Comparison of ENCODE assay signal across 18 cellular contexts in the genomic region with DNA sequence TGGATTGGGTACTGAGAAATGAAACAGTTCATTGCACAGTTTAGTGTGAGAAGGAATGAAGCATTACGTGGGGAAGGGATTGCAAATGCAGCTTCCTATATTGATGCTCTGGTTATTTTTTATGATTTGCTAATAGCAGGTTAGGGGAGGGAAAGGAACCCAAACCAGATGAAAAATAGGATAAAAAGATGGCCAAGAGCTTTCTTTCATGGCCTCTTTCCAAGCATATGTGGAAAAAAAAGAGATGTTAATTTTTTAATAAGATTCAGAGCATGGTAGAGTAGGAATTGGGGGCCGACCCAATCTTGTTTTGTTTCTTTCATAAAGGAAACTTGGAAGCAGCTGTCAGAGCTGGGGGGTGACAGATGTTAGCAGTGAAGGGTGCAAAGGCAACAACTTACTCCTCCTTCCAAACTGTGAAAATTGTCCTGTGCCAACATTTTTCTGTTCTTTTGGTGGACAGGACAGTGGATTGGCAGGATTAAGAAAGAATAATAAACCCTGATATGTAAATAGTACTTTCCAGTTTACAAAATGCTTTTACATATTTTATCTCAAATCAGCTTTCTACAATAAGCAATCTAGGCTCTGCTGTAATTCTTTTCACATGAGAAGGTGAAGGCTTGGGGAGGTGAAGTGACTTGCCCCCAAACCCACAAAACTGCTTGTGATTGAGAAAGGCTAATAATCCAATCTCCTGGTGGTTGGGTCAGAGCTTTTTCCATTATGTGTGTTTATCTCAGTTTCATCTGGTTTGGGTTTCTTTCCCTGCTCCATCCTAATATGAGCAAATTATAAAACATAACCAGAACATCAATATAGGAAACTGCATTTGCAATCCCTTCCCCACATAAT.
"Had no signal": no experiment of that assay in that cellular context is flagged by ENCODE, and none has a peak within 500 bp of the region (broad histone marks: within the 10 kb centered on the region; RNA-seq: fewer than 3 reads in every experiment).

No MANE protein-coding gene starts in this region.

- H3K36me3 Mint-ChIP-seq: activated naive CD8-positive, alpha-beta T cell treated with anti-CD3 and anti-CD28 coated beads, Interleukin-2, amount 10 ng/mL, durations not matched to agents 7 days and 5 days; immature natural killer cell; natural killer cell had no signal

- H3K9me3 ChIP-seq: colonic mucosa, right lobe of liver had no signal

- H3K4me3 ChIP-seq: colonic mucosa, right lobe of liver had no signal

- H3K27ac Mint-ChIP-seq: activated naive CD8-positive, alpha-beta T cell treated with anti-CD3 and anti-CD28 coated beads, Interleukin-2, amount 10 ng/mL, durations not matched to agents 7 days and 5 days; immature natural killer cell; natural killer cell; progenitor cell of endocrine pancreas; T-helper 2 cell treated with Interferon-gamma antibody and Interleukin-4, amounts not matched to agents 5 μg/mL and 100 μg/mL, for 36 hours had no signal

- DNase-seq: activated CD4-positive, alpha-beta T cell treated with anti-CD3 and anti-CD28 coated beads, Interleukin-2, amount 50 U/mL, for 48 hours; activated CD4-positive, CD25-positive, alpha-beta regulatory T cell treated with anti-CD3 and anti-CD28 coated beads, Interleukin-2, amount 50 U/mL, for 72 hours; activated gamma-delta T cell; activated naive CD8-positive, alpha-beta T cell treated with anti-CD3 and anti-CD28 coated beads, Interleukin-2, amount 10 ng/mL, durations not matched to agents 7 days and 5 days; activated T-cell treated with anti-CD3 and anti-CD28 coated beads, Interleukin-2, amount 50 U/mL, for 48 hours; colonic mucosa; effector CD4-positive, alpha-beta T cell; immature natural killer cell; mammary epithelial cell; natural killer cell; nucleus accumbens; right lobe of liver; stimulated activated CD4-positive, alpha-beta T cell treated with anti-CD3 and anti-CD28 coated beads, Interleukin-12 subunit alpha, Interleukin-12 subunit beta, amount 100 ng/mL, for 4 hours; stimulated activated naive CD4-positive, alpha-beta T cell treated with Interleukin-2 at 50 U/mL for 16 hours; SW 1271 had no signal

- H3K27me3 Mint-ChIP-seq: activated naive CD8-positive, alpha-beta T cell treated with anti-CD3 and anti-CD28 coated beads, Interleukin-2, amount 10 ng/mL, durations not matched to agents 7 days and 5 days; progenitor cell of endocrine pancreas had no signal

- H3K4me1 ChIP-seq: colonic mucosa, right lobe of liver had no signal

- H3K9me3 Mint-ChIP-seq: activated naive CD8-positive, alpha-beta T cell treated with anti-CD3 and anti-CD28 coated beads, Interleukin-2, amount 10 ng/mL, durations not matched to agents 7 days and 5 days; natural killer cell; T-helper 2 cell treated with Interferon-gamma antibody and Interleukin-4, amounts not matched to agents 5 μg/mL and 100 μg/mL, for 36 hours had no signal

- H3K27me3 ChIP-seq: colonic mucosa, right lobe of liver had no signal

- ATAC-seq: left colon, natural killer cell had no signal

- H3K4me3 Mint-ChIP-seq: activated naive CD8-positive, alpha-beta T cell treated with anti-CD3 and anti-CD28 coated beads, Interleukin-2, amount 10 ng/mL, durations not matched to agents 7 days and 5 days; immature natural killer cell; natural killer cell; T-helper 2 cell treated with Interferon-gamma antibody and Interleukin-4, amounts not matched to agents 5 μg/mL and 100 μg/mL, for 36 hours had no signal

- H3K27ac ChIP-seq: colonic mucosa, right lobe of liver had no signal

- H3K36me3 ChIP-seq: colonic mucosa, right lobe of liver had no signal

- H3K4me1 Mint-ChIP-seq: activated naive CD8-positive, alpha-beta T cell treated with anti-CD3 and anti-CD28 coated beads, Interleukin-2, amount 10 ng/mL, durations not matched to agents 7 days and 5 days; immature natural killer cell; natural killer cell had no signal
